Comparison of ENCODE assay signal across 24 cellular contexts in genomic region chr12:21529456-21529855, GRCh38. TPM values are rescaled to one million over a fixed set of nuclear protein-coding genes. Genes with fewer than 3 reads are reported as not detected.
DNase-seq lines count a peak whose midpoint lies in the region; ATAC-seq and TF ChIP-seq lines count a peak whose summit lies in the region.
"Had no signal": no experiment of that assay in that cellular context is flagged by ENCODE, and none has a peak within 500 bp of the region (broad histone marks: within the 10 kb centered on the region; RNA-seq: fewer than 3 reads in every experiment).

No MANE protein-coding gene starts in this region.

- no peak for TF ChIP-seq CTCF in left ventricle myocardium inferior (IDR thresholded peaks at IDR 0.05; ENCODE audit: borderline replicate concordance)
- no peak for TF ChIP-seq CTCF in right atrium auricular region (IDR thresholded peaks at IDR 0.05)
- no peak for TF ChIP-seq CTCF in esophagus muscularis mucosa (IDR thresholded peaks at IDR 0.05)
- TF ChIP-seq CTCF in parathyroid adenoma (IDR thresholded peaks at IDR 0.05): no peak
- no peak for TF ChIP-seq CTCF in thyroid gland (IDR thresholded peaks at IDR 0.05)
- TF ChIP-seq CTCF in gastrocnemius medialis (IDR thresholded peaks at IDR 0.05 in 4 of 5, conservative IDR thresholded peaks at IDR 0.05 in 1 of 5): no peak

- peak overlapping the region; percentile 76 for H3K4me3 ChIP-seq in left ventricle myocardium inferior
- no peak overlapping the region for H3K4me3 ChIP-seq in right atrium auricular region
- no peak overlapping the region for H3K4me3 ChIP-seq in esophagus muscularis mucosa
- H3K4me3 ChIP-seq in parathyroid adenoma (ENCODE audit: low read depth, low read length): no peak overlapping the region
- H3K4me3 ChIP-seq in thyroid gland (replicated peaks in 1 of 3): no peak overlapping the region
- no peak overlapping the region for H3K4me3 ChIP-seq in gastrocnemius medialis
- H3K4me3 ChIP-seq: GM23338, HAP-1 had no signal

- intact Hi-C loops in left ventricle myocardium inferior (cut with micrococcal nuclease): no loop called here
- intact Hi-C loops in esophagus muscularis mucosa (cut with DNase I): no loop called here
- intact Hi-C loops in thyroid gland (cut with DNase I): no loop called here
- intact Hi-C loops in gastrocnemius medialis (cut with DNase I; ENCODE audit: low total_unique reads): loop anchor here (10.0 kb wide), 1 partner anchor 125 kb away; the partner anchor contains the start of gene LDHB

- H3K27me3 ChIP-seq in left ventricle myocardium inferior (ENCODE audit: low read depth) (peaks cover 6% of the 10 kb centered on the region), right atrium auricular region (no peaks in the 10 kb centered on the region), esophagus muscularis mucosa (no peaks in the 10 kb centered on the region), parathyroid adenoma (ENCODE audit: control insufficient read depth, insufficient read depth, low read length) (no peaks in the 10 kb centered on the region), thyroid gland (no peaks in the 10 kb centered on the region), gastrocnemius medialis (no peaks in the 10 kb centered on the region)

- H3K9ac ChIP-seq in parathyroid adenoma: no peak overlapping the region

- in situ Hi-C loops in gastrocnemius medialis (cut with MboI; ENCODE audit: low sequenced_read_pairs in 4 of 4): no loop called here

- H3K4me1 ChIP-seq in left ventricle myocardium inferior: peaks cover 37% of the 10 kb centered on the region
- H3K4me1 ChIP-seq in right atrium auricular region: peaks cover 0 to 25% of the 10 kb centered on the region in 2 donors
- peaks cover 11 to 33% (median 30%) of the 10 kb centered on the region in 4 donors for H3K4me1 ChIP-seq in esophagus muscularis mucosa
- H3K4me1 ChIP-seq in parathyroid adenoma: no peaks in the 10 kb centered on the region
- H3K4me1 ChIP-seq in thyroid gland: peaks cover 14 to 17% of the 10 kb centered on the region in 2 donors
- peaks cover 14 to 21% of the 10 kb centered on the region in 2 donors for H3K4me1 ChIP-seq in gastrocnemius medialis

- H2AFZ ChIP-seq in parathyroid adenoma: no peak overlapping the region
- H2AFZ ChIP-seq: GM23338 had no signal

- H3K27ac ChIP-seq in left ventricle myocardium inferior (replicated peaks) (peak overlapping the region; percentile 88), right atrium auricular region (peak overlapping the region in 1 of 2 donors; percentile 57), esophagus muscularis mucosa (replicated peaks in 1 of 4) (peak overlapping the region; percentile 20 to 62 (median 38)), parathyroid adenoma (no peak overlapping the region), thyroid gland (peak overlapping the region; percentile 85 to 90 (median 89)), gastrocnemius medialis (peak overlapping the region in 2 of 4 donors; percentile 23 to 61)
- H3K27ac ChIP-seq: RWPE1 had no signal

- no peaks in the 10 kb centered on the region for H3K79me2 ChIP-seq in parathyroid adenoma

- TF ChIP-seq POLR2A in esophagus muscularis mucosa (IDR thresholded peaks at IDR 0.05; ENCODE audit: low read depth) (no peak), thyroid gland (IDR thresholded peaks at IDR 0.05) (no peak), gastrocnemius medialis (IDR thresholded peaks at IDR 0.05) (no peak)

- WGBS in esophagus muscularis mucosa: 62% methylated on average over 2 of the region's 2 CpGs
- 74 to 81% methylated on average over 2 of the region's 2 CpGs for WGBS in thyroid gland, 2 donors

- no peak for ATAC-seq in gastrocnemius medialis
- ATAC-seq: GM23338, Panc1 had no signal

- H3K9me3 ChIP-seq in left ventricle myocardium inferior (replicated peaks) (peaks cover 1% of the 10 kb centered on the region), right atrium auricular region (no peaks in the 10 kb centered on the region), esophagus muscularis mucosa (no peaks in the 10 kb centered on the region), parathyroid adenoma (ENCODE audit: control insufficient read depth, low read length) (no peaks in the 10 kb centered on the region), thyroid gland (no peaks in the 10 kb centered on the region), gastrocnemius medialis (no peaks in the 10 kb centered on the region)
- H3K9me3 ChIP-seq: HAP-1 had no signal

- no peaks in the 10 kb centered on the region for H3K36me3 ChIP-seq in left ventricle myocardium inferior
- no peaks in the 10 kb centered on the region for H3K36me3 ChIP-seq in right atrium auricular region
- no peaks in the 10 kb centered on the region for H3K36me3 ChIP-seq in esophagus muscularis mucosa
- H3K36me3 ChIP-seq in parathyroid adenoma (ENCODE audit: control insufficient read depth, insufficient read depth, low read length): no peaks in the 10 kb centered on the region
- H3K36me3 ChIP-seq in thyroid gland: no peaks in the 10 kb centered on the region
- H3K36me3 ChIP-seq in gastrocnemius medialis: no peaks in the 10 kb centered on the region

- DNase-seq in left ventricle myocardium inferior (no peak), right atrium auricular region (ENCODE audit: low spot score) (no peak), esophagus muscularis mucosa (ENCODE audit: extremely low spot score) (no peak), thyroid gland (peak in 1 of 2 donors; percentile 6), gastrocnemius medialis (no peak), NCI-H2107 (lab: John Stamatoyannopoulos, UW) (no peak), NCI-H146 (lab: John Stamatoyannopoulos, UW) (no peak)
- DNase-seq: DMS153, DND-41, HFFc6, IMR-90, KG1, MM.1S, NCI-H1694, NCI-H2081, NCI-H226, NCI-H510A, NCI-H69, SHP77 treated with DMSO at 0.1 percent for 48 hours had no signal

- no peak for TF ChIP-seq EP300 in esophagus muscularis mucosa (IDR thresholded peaks at IDR 0.05)

- peak overlapping the region; percentile 27 for H3K4me2 ChIP-seq in parathyroid adenoma (ENCODE audit: low read length)
- H3K4me2 ChIP-seq: GM23338 had no signal

RNA-seq across cellular contexts. Expression of gene SPX, which starts 3.4 kb away (rescaled TPM):
- total RNA-seq in left ventricle myocardium inferior (16.5 TPM), right atrium auricular region (1 to 10 TPM; 5.6 to 8.3 TPM), esophagus muscularis mucosa (1 to 10 TPM in 1 of 4 donors, under 1 TPM in 3; 0.40 to 1.2 (median 0.66) TPM), thyroid gland (10 to 100 TPM; 18.0 to 48.2 (median 40.4) TPM), gastrocnemius medialis (1 to 10 TPM in 2 of 4 donors, under 1 TPM in 1, not detected in 1; 0.73 to 3.1 (median 2.4) TPM)
- total RNA-seq: HFFc6 had no signal

RNA-seq across cellular contexts. Expression of gene GOLT1B, which starts 27.9 kb away (rescaled TPM):
- 17.5 TPM for total RNA-seq in left ventricle myocardium inferior
- 10 to 100 TPM; 15.5 to 16.9 TPM for total RNA-seq in right atrium auricular region
- total RNA-seq in esophagus muscularis mucosa: 10 to 100 TPM; 11.8 to 24.7 (median 21.6) TPM
- 100 to 1,000 TPM in 1 of 4 donors, 10 to 100 TPM in 3; 22.5 to 108 (median 40.1) TPM for total RNA-seq in thyroid gland
- total RNA-seq in gastrocnemius medialis: 10 to 100 TPM; 14.7 to 34.3 (median 27.0) TPM

RNA-seq across cellular contexts. Expression of gene RECQL, which starts 28.0 kb away (rescaled TPM):
- total RNA-seq in left ventricle myocardium inferior (23.1 TPM), right atrium auricular region (10 to 100 TPM; 17.8 to 20.0 TPM), esophagus muscularis mucosa (10 to 100 TPM; 36.4 to 45.0 (median 42.2) TPM), thyroid gland (10 to 100 TPM; 26.8 to 71.2 (median 46.4) TPM), gastrocnemius medialis (10 to 100 TPM; 14.0 to 32.5 (median 22.3) TPM)
